Comparison of ENCODE assay signal across 2 cellular contexts in genomic region chr17:27570578-27570914, GRCh38.
TF ChIP-seq lines count a peak whose summit lies in the region.

No MANE protein-coding gene starts in this region.

TF ChIP-seq in IMR-90, 13 proteins besides CTCF, POLR2A, EP300 and RAD21:
- TF ChIP-seq CEBPB (IDR thresholded peaks at IDR 0.05; ENCODE audit: low read depth, low read length) (no peak), MAZ (IDR thresholded peaks at IDR 0.05; ENCODE audit: borderline replicate concordance, low read depth, low read length) (no peak), BHLHE40 (IDR thresholded peaks at IDR 0.05; ENCODE audit: low read depth, low read length) (no peak), CHD1 (IDR thresholded peaks at IDR 0.05; ENCODE audit: low read depth, low read length) (no peak), SMC3 (IDR thresholded peaks at IDR 0.05; ENCODE audit: low read depth, low read length) (no peak), RCOR1 (IDR thresholded peaks at IDR 0.05; ENCODE audit: insufficient replicate concordance, low read length) (no peak), NFE2L2 (IDR thresholded peaks at IDR 0.05; ENCODE audit: low read depth, low read length) (no peak), ELK1 (IDR thresholded peaks at IDR 0.05; ENCODE audit: borderline replicate concordance, low read depth, low read length) (no peak), MXI1 (IDR thresholded peaks at IDR 0.05; ENCODE audit: borderline replicate concordance, low read depth, low read length) (no peak), MAFK (IDR thresholded peaks at IDR 0.05; ENCODE audit: low read depth, low read length) (no peak), FOS (IDR thresholded peaks at IDR 0.05; ENCODE audit: low read depth, low read length) (no peak), RFX5 (IDR thresholded peaks at IDR 0.05; ENCODE audit: low read depth, low read length) (no peak), USF2 (IDR thresholded peaks at IDR 0.05; ENCODE audit: low read depth, low read length) (no peak)

TF ChIP-seq in H1, 55 proteins besides CTCF, POLR2A, EP300 and RAD21:
- no peak for TF ChIP-seq RBBP5 (IDR thresholded peaks at IDR 0.05; ENCODE audit: borderline replicate concordance, low read depth, low read length)
- TF ChIP-seq BRCA1 (IDR thresholded peaks at IDR 0.05; ENCODE audit: low read depth, low read length): no peak
- TF ChIP-seq EZH2 (IDR thresholded peaks at IDR 0.05; ENCODE audit: low read depth, low read length, severe bottlenecking): no peak
- TF ChIP-seq RFX5 (IDR thresholded peaks at IDR 0.05; ENCODE audit: borderline replicate concordance, low read depth, low read length): no peak
- no peak for TF ChIP-seq CBX5 (IDR thresholded peaks at IDR 0.05; ENCODE audit: low read depth, low read length)
- no peak for TF ChIP-seq CEBPB (IDR thresholded peaks at IDR 0.05; ENCODE audit: low read depth, low read length)
- no peak for TF ChIP-seq MAX (IDR thresholded peaks at IDR 0.05)
- no peak for TF ChIP-seq BACH1 (IDR thresholded peaks at IDR 0.05; ENCODE audit: low read length)
- no peak for TF ChIP-seq POU5F1 (IDR thresholded peaks at IDR 0.05; ENCODE audit: low read depth, low read length)
- TF ChIP-seq SIRT6 (IDR thresholded peaks at IDR 0.05; ENCODE audit: low read length): no peak
- TF ChIP-seq CHD2 (IDR thresholded peaks at IDR 0.05; ENCODE audit: low read length): no peak
- TF ChIP-seq YY1 (IDR thresholded peaks at IDR 0.05; ENCODE audit: low read depth, low read length): no peak
- TF ChIP-seq RXRA (IDR thresholded peaks at IDR 0.05; ENCODE audit: insufficient read depth, low read depth, low read length): no peak
- TF ChIP-seq SUZ12 (IDR thresholded peaks at IDR 0.05; ENCODE audit: low read length): no peak
- TF ChIP-seq KDM5A (IDR thresholded peaks at IDR 0.05; ENCODE audit: low read length): no peak
- TF ChIP-seq KDM1A (IDR thresholded peaks at IDR 0.05; ENCODE audit: borderline replicate concordance, low read length): no peak
- no peak for TF ChIP-seq GABPA (IDR thresholded peaks at IDR 0.05; ENCODE audit: borderline replicate concordance, insufficient read depth, low read length)
- TF ChIP-seq TAF7 (optimal IDR thresholded peaks at IDR 0.05; ENCODE audit: borderline replicate concordance, low read depth, low read length): no peak
